In genomic region chr22:36781656-36782627, GRCh38 we compare ENCODE assay signal across 9 cellular contexts. TPM values are rescaled to one million over a fixed set of nuclear protein-coding genes. Genes with fewer than 3 reads are reported as not detected.
DNase-seq lines count a peak whose midpoint lies in the region; ATAC-seq and TF ChIP-seq lines count a peak whose summit lies in the region.
"Had no signal": no experiment of that assay in that cellular context is flagged by ENCODE, and none has a peak within 500 bp of the region (broad histone marks: within the 10 kb centered on the region; RNA-seq: fewer than 3 reads in every experiment).

No MANE protein-coding gene starts in this region.

- WGBS in heart left ventricle, 4 donors = 21 to 29% (median 23%) methylated on average over 29 to 33 of the region's 33 CpGs
- 23 to 27% methylated on average over 29 to 32 of the region's 33 CpGs for WGBS in upper lobe of left lung, 2 donors

- H3K4me3 ChIP-seq in BLaER1 (no peak overlapping the region), heart left ventricle (no peak overlapping the region), upper lobe of left lung (no peak overlapping the region)

- H3K9me3 ChIP-seq in BLaER1 (peaks cover 13% of the 10 kb centered on the region), heart left ventricle (no peaks in the 10 kb centered on the region), upper lobe of left lung (no peaks in the 10 kb centered on the region)

- ATAC-seq in GM19328 (IDR thresholded peaks at IDR 0.05; ENCODE audit: unreplicated experiment) (peak; percentile 64), heart left ventricle (peak; percentile 49 to 92 (median 89)), upper lobe of left lung (ENCODE audit: low FRiP score in 2 of 2) (peak; percentile 87 to 94)
- ATAC-seq in activated naive CD8-positive, alpha-beta T cell treated with anti-CD3 and anti-CD28 coated beads, Interleukin-2, amount 10 ng/mL, durations not matched to agents 7 days and 5 days (ENCODE audit: low read depth) = peak; percentile 96

- H3K27me3 Mint-ChIP-seq in activated naive CD8-positive, alpha-beta T cell treated with anti-CD3 and anti-CD28 coated beads, Interleukin-2, amount 10 ng/mL, durations not matched to agents 7 days and 5 days = peaks cover 9% of the 10 kb centered on the region
- H3K27me3 Mint-ChIP-seq in progenitor cell of endocrine pancreas = peaks cover 59% of the 10 kb centered on the region

- H3K36me3 ChIP-seq in BLaER1 (no peaks in the 10 kb centered on the region), heart left ventricle (no peaks in the 10 kb centered on the region), upper lobe of left lung (no peaks in the 10 kb centered on the region)

- TF ChIP-seq EP300 in upper lobe of left lung (IDR thresholded peaks at IDR 0.05) = no peak

- H3K27ac ChIP-seq in BLaER1 (no peak overlapping the region), heart left ventricle (peak overlapping the region in 1 of 12 donors; percentile 47), upper lobe of left lung (peak overlapping the region in 1 of 4 donors; percentile 11)

- H3K27me3 ChIP-seq in BLaER1 (no peaks in the 10 kb centered on the region), heart left ventricle (peaks cover 0 to 32% (median 14%) of the 10 kb centered on the region in 9 donors), upper lobe of left lung (no peaks in the 10 kb centered on the region)

- peaks cover 25% of the 10 kb centered on the region for H3K4me1 Mint-ChIP-seq in activated naive CD8-positive, alpha-beta T cell treated with anti-CD3 and anti-CD28 coated beads, Interleukin-2, amount 10 ng/mL, durations not matched to agents 7 days and 5 days
- H3K4me1 Mint-ChIP-seq in progenitor cell of endocrine pancreas (ENCODE audit: low read depth) = no peaks in the 10 kb centered on the region

- no peak for TF ChIP-seq POLR2A in heart left ventricle (IDR thresholded peaks at IDR 0.05)
- no peak for TF ChIP-seq POLR2A in upper lobe of left lung (IDR thresholded peaks at IDR 0.05)

- H3K9me3 Mint-ChIP-seq in activated naive CD8-positive, alpha-beta T cell treated with anti-CD3 and anti-CD28 coated beads, Interleukin-2, amount 10 ng/mL, durations not matched to agents 7 days and 5 days = no peaks in the 10 kb centered on the region
- peaks cover 7% of the 10 kb centered on the region for H3K9me3 Mint-ChIP-seq in progenitor cell of endocrine pancreas (ENCODE audit: low read depth)

- DNase-seq in Kasumi-1 (lab: John Stamatoyannopoulos, UW) = peak; percentile 48 to 53
- peak; percentile 74 for DNase-seq in T follicular helper cell (ENCODE audit: low read depth)
- DNase-seq in activated naive CD8-positive, alpha-beta T cell treated with anti-CD3 and anti-CD28 coated beads, Interleukin-2, amount 10 ng/mL, durations not matched to agents 7 days and 5 days = peak; percentile 94
- DNase-seq in heart left ventricle = peak; percentile 71 to 89 (median 73)
- DNase-seq in progenitor cell of endocrine pancreas (ENCODE audit: low spot score, unreplicated experiment) = peak; percentile 83
- DNase-seq in upper lobe of left lung = peak; percentile 86 to 94

- POLR2A ChIA-PET in activated naive CD8-positive, alpha-beta T cell treated with anti-CD3 and anti-CD28 coated beads, Interleukin-2, amount 10 ng/mL, durations not matched to agents 7 days and 5 days (lab: Charles Lee) = interaction anchor here (0.7 to 2.1 kb wide), 7 partner anchors 27 to 197 kb away, joined by 3 to 10 read pairs (median 4); partner anchors contain the start of gene NCF4

- H3K4me1 ChIP-seq in BLaER1 (peaks cover 26% of the 10 kb centered on the region), heart left ventricle (peaks cover 0 to 10% (median 2%) of the 10 kb centered on the region in 12 donors), upper lobe of left lung (peaks cover 0 to 11% (median 8%) of the 10 kb centered on the region in 4 donors)

- peak; percentile 87 to 97 (median 91) for TF ChIP-seq CTCF in heart left ventricle (IDR thresholded peaks at IDR 0.05)
- peak; percentile 96 for TF ChIP-seq CTCF in progenitor cell of endocrine pancreas (IDR thresholded peaks at IDR 0.05; ENCODE audit: unreplicated experiment)
- TF ChIP-seq CTCF in upper lobe of left lung (IDR thresholded peaks at IDR 0.05) = peak; percentile 93 to 96 (median 94)

- H3K9ac ChIP-seq in BLaER1 = no peak overlapping the region; the same call in 1 of the 2 replicates

- H3K4me2 ChIP-seq in BLaER1 = peak overlapping the region; percentile 59

- no peaks in the 10 kb centered on the region for H3K36me3 Mint-ChIP-seq in activated naive CD8-positive, alpha-beta T cell treated with anti-CD3 and anti-CD28 coated beads, Interleukin-2, amount 10 ng/mL, durations not matched to agents 7 days and 5 days
- peaks cover 3% of the 10 kb centered on the region for H3K36me3 Mint-ChIP-seq in progenitor cell of endocrine pancreas (ENCODE audit: insufficient read depth)

- H3K27ac Mint-ChIP-seq in activated naive CD8-positive, alpha-beta T cell treated with anti-CD3 and anti-CD28 coated beads, Interleukin-2, amount 10 ng/mL, durations not matched to agents 7 days and 5 days = peak overlapping the region; percentile 87
- H3K27ac Mint-ChIP-seq in progenitor cell of endocrine pancreas = no peak overlapping the region

- H3K4me3 Mint-ChIP-seq in activated naive CD8-positive, alpha-beta T cell treated with anti-CD3 and anti-CD28 coated beads, Interleukin-2, amount 10 ng/mL, durations not matched to agents 7 days and 5 days = peak overlapping the region; percentile 43
- H3K4me3 Mint-ChIP-seq in progenitor cell of endocrine pancreas (ENCODE audit: low read depth) = no peak overlapping the region

- H4K20me1 ChIP-seq in BLaER1 = no peaks in the 10 kb centered on the region

- intact Hi-C loops in heart left ventricle (cut with DNase I) = loop anchor here (1.0 to 10.0 kb wide), 13 partner anchors 70 to 480 kb away; no protein-coding TSS in a partner anchor

RNA-seq across cellular contexts. Expression of gene IFT27, which starts 6.0 kb away (rescaled TPM):
- total RNA-seq in activated naive CD8-positive, alpha-beta T cell treated with anti-CD3 and anti-CD28 coated beads, Interleukin-2, amount 10 ng/mL, durations not matched to agents 7 days and 5 days = 10 to 100 TPM; 23.5 to 27.8 TPM
- 10 to 100 TPM; 18.9 to 33.8 (median 25.8) TPM for total RNA-seq in heart left ventricle
- polyA plus RNA-seq in heart left ventricle = 10 to 100 TPM; 18.4 to 36.7 TPM
- total RNA-seq in progenitor cell of endocrine pancreas = 52.3 and 57.7 TPM in 2 replicates
- total RNA-seq in upper lobe of left lung = 10 to 100 TPM; 12.6 to 43.0 (median 27.4) TPM

RNA-seq across cellular contexts. Expression of gene PVALB, which starts 34.9 kb away (rescaled TPM):
- total RNA-seq in activated naive CD8-positive, alpha-beta T cell treated with anti-CD3 and anti-CD28 coated beads, Interleukin-2, amount 10 ng/mL, durations not matched to agents 7 days and 5 days = not detected
- total RNA-seq in heart left ventricle (not detected), progenitor cell of endocrine pancreas (not detected in 2 replicates), upper lobe of left lung (1 to 10 TPM in 3 of 6 donors, not detected in 3; 1.5 to 3.3 (median 1.8) TPM)
- polyA plus RNA-seq in heart left ventricle = not detected
- total RNA-seq: T-helper 2 cell treated with Interferon-gamma antibody and Interleukin-4, amounts not matched to agents 100 ng/mL and 5 ng/mL, for 36 hours had no signal
